ENCODE assay signal across 1 cellular context in the genomic region with DNA sequence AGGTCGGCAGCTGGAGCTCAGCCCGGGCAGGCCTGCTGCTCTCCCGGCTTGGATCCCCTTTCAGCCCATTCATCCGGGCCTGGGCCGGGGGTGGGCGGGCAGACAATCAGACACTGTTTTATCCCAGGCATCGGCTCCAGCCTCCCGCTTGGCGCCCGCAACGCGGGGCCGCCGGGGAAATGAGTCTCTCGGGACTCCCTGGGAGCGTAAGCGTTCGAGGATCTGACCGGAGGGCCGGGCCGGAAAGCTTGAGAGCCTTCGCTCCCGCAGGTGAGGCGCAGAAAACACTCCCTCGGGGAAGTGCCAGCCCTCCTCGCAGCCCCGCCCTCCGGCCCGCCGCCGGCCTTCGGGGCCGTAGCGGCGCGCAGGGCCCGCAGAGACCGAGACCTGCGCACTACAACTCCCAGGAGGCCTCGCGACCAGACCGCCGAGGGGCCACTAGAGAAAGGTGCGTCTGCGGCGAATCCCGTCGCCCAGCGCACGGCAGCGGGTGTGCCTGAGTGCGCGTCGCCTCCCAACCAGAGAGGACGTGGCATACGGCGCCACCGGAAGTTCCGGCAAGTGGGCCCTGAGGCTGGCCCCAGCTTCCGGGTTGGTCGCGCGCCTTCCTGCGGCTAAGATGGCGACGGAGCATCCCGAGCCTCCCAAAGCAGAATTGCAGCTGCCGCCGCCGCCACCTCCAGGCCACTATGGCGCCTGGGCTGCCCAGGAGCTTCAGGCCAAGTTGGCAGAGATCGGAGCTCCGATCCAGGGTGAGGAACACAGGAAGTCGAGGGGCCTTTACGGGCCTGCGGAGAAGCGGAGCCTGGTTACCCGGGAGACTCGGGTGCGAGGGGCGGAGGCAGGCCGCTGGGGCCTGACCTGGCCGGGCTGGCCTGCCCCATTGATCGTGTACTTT.
TF ChIP-seq lines count a peak whose summit lies in the region.

A gene with protein sequence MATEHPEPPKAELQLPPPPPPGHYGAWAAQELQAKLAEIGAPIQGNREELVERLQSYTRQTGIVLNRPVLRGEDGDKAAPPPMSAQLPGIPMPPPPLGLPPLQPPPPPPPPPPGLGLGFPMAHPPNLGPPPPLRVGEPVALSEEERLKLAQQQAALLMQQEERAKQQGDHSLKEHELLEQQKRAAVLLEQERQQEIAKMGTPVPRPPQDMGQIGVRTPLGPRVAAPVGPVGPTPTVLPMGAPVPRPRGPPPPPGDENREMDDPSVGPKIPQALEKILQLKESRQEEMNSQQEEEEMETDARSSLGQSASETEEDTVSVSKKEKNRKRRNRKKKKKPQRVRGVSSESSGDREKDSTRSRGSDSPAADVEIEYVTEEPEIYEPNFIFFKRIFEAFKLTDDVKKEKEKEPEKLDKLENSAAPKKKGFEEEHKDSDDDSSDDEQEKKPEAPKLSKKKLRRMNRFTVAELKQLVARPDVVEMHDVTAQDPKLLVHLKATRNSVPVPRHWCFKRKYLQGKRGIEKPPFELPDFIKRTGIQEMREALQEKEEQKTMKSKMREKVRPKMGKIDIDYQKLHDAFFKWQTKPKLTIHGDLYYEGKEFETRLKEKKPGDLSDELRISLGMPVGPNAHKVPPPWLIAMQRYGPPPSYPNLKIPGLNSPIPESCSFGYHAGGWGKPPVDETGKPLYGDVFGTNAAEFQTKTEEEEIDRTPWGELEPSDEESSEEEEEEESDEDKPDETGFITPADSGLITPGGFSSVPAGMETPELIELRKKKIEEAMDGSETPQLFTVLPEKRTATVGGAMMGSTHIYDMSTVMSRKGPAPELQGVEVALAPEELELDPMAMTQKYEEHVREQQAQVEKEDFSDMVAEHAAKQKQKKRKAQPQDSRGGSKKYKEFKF (plus strand): TSS at position 599 of the 898 bp plus-strand sequence. CDS start 21 bp downstream, at position 620.

TF ChIP-seq in HepG2, 621 proteins besides CTCF, POLR2A, EP300 and RAD21 (continued from another document and continues in another):
- TF ChIP-seq ZNF350 (CRISPR knock-in tag; IDR thresholded peaks at IDR 0.05; ENCODE audit: borderline replicate concordance, low read depth), result peak; percentile 97
- no peak for TF ChIP-seq ZFP37 (CRISPR knock-in tag; IDR thresholded peaks at IDR 0.05; ENCODE audit: borderline replicate concordance)
- TF ChIP-seq, protein P1, sequence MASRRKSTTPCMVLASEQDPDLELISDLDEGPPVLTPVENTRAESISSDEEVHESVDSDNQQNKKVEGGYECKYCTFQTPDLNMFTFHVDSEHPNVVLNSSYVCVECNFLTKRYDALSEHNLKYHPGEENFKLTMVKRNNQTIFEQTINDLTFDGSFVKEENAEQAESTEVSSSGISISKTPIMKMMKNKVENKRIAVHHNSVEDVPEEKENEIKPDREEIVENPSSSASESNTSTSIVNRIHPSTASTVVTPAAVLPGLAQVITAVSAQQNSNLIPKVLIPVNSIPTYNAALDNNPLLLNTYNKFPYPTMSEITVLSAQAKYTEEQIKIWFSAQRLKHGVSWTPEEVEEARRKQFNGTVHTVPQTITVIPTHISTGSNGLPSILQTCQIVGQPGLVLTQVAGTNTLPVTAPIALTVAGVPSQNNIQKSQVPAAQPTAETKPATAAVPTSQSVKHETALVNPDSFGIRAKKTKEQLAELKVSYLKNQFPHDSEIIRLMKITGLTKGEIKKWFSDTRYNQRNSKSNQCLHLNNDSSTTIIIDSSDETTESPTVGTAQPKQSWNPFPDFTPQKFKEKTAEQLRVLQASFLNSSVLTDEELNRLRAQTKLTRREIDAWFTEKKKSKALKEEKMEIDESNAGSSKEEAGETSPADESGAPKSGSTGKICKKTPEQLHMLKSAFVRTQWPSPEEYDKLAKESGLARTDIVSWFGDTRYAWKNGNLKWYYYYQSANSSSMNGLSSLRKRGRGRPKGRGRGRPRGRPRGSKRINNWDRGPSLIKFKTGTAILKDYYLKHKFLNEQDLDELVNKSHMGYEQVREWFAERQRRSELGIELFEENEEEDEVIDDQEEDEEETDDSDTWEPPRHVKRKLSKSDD (CRISPR knock-in tag; IDR thresholded peaks at IDR 0.05; ENCODE audit: low read depth), result 0 out of 2 replicates have a peak, but pooled peaks have one; percentile 17
- peak; percentile 69 for TF ChIP-seq BRD4 (CRISPR knock-in tag; IDR thresholded peaks at IDR 0.05)
- TF ChIP-seq, protein P2, sequence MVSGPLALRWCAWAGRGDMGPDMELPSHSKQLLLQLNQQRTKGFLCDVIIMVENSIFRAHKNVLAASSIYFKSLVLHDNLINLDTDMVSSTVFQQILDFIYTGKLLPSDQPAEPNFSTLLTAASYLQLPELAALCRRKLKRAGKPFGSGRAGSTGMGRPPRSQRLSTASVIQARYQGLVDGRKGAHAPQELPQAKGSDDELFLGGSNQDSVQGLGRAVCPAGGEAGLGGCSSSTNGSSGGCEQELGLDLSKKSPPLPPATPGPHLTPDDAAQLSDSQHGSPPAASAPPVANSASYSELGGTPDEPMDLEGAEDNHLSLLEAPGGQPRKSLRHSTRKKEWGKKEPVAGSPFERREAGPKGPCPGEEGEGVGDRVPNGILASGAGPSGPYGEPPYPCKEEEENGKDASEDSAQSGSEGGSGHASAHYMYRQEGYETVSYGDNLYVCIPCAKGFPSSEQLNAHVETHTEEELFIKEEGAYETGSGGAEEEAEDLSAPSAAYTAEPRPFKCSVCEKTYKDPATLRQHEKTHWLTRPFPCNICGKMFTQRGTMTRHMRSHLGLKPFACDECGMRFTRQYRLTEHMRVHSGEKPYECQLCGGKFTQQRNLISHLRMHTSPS (CRISPR knock-in tag; IDR thresholded peaks at IDR 0.05; ENCODE audit: low read depth), result no peak
- TF ChIP-seq, protein P3, sequence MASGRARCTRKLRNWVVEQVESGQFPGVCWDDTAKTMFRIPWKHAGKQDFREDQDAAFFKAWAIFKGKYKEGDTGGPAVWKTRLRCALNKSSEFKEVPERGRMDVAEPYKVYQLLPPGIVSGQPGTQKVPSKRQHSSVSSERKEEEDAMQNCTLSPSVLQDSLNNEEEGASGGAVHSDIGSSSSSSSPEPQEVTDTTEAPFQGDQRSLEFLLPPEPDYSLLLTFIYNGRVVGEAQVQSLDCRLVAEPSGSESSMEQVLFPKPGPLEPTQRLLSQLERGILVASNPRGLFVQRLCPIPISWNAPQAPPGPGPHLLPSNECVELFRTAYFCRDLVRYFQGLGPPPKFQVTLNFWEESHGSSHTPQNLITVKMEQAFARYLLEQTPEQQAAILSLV (CRISPR knock-in tag; IDR thresholded peaks at IDR 0.05; ENCODE audit: borderline replicate concordance), result peak; percentile 54; the same call in 1 of the 2 replicates
- 0 out of 2 replicates have a peak, but pooled peaks have one; percentile 73 for TF ChIP-seq ZNF446 (CRISPR knock-in tag; IDR thresholded peaks at IDR 0.05)
- no peak; the same call in 1 of the 2 replicates for TF ChIP-seq KLF6 (CRISPR knock-in tag; IDR thresholded peaks at IDR 0.05)
- TF ChIP-seq ZNF780A (CRISPR knock-in tag; IDR thresholded peaks at IDR 0.05), result no peak; the same call in 1 of the 2 replicates
- TF ChIP-seq MEF2D (CRISPR knock-in tag; IDR thresholded peaks at IDR 0.05), result peak; percentile 45
- TF ChIP-seq ZNF367 (CRISPR knock-in tag; IDR thresholded peaks at IDR 0.05; ENCODE audit: borderline replicate concordance), result 0 out of 2 replicates have a peak, but pooled peaks have one; percentile 12
- TF ChIP-seq, protein P4, sequence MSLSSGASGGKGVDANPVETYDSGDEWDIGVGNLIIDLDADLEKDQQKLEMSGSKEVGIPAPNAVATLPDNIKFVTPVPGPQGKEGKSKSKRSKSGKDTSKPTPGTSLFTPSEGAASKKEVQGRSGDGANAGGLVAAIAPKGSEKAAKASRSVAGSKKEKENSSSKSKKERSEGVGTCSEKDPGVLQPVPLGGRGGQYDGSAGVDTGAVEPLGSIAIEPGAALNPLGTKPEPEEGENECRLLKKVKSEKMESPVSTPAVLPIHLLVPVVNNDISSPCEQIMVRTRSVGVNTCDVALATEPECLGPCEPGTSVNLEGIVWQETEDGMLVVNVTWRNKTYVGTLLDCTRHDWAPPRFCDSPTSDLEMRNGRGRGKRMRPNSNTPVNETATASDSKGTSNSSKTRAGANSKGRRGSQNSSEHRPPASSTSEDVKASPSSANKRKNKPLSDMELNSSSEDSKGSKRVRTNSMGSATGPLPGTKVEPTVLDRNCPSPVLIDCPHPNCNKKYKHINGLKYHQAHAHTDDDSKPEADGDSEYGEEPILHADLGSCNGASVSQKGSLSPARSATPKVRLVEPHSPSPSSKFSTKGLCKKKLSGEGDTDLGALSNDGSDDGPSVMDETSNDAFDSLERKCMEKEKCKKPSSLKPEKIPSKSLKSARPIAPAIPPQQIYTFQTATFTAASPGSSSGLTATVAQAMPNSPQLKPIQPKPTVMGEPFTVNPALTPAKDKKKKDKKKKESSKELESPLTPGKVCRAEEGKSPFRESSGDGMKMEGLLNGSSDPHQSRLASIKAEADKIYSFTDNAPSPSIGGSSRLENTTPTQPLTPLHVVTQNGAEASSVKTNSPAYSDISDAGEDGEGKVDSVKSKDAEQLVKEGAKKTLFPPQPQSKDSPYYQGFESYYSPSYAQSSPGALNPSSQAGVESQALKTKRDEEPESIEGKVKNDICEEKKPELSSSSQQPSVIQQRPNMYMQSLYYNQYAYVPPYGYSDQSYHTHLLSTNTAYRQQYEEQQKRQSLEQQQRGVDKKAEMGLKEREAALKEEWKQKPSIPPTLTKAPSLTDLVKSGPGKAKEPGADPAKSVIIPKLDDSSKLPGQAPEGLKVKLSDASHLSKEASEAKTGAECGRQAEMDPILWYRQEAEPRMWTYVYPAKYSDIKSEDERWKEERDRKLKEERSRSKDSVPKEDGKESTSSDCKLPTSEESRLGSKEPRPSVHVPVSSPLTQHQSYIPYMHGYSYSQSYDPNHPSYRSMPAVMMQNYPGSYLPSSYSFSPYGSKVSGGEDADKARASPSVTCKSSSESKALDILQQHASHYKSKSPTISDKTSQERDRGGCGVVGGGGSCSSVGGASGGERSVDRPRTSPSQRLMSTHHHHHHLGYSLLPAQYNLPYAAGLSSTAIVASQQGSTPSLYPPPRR (CRISPR knock-in tag; IDR thresholded peaks at IDR 0.05; ENCODE audit: borderline replicate concordance), result peak; percentile 37
- TF ChIP-seq, protein P5, sequence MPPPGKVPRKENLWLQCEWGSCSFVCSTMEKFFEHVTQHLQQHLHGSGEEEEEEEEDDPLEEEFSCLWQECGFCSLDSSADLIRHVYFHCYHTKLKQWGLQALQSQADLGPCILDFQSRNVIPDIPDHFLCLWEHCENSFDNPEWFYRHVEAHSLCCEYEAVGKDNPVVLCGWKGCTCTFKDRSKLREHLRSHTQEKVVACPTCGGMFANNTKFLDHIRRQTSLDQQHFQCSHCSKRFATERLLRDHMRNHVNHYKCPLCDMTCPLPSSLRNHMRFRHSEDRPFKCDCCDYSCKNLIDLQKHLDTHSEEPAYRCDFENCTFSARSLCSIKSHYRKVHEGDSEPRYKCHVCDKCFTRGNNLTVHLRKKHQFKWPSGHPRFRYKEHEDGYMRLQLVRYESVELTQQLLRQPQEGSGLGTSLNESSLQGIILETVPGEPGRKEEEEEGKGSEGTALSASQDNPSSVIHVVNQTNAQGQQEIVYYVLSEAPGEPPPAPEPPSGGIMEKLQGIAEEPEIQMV (CRISPR knock-in tag; IDR thresholded peaks at IDR 0.05; ENCODE audit: low read depth), result 0 out of 2 replicates have a peak, but pooled peaks have one; percentile 52
- TF ChIP-seq ZNF10 (CRISPR knock-in tag; IDR thresholded peaks at IDR 0.05; ENCODE audit: borderline replicate concordance, low read depth), result no peak
- TF ChIP-seq NBN (conservative IDR thresholded peaks at IDR 0.05), result no peak
- TF ChIP-seq KDM1A (CRISPR knock-in tag; IDR thresholded peaks at IDR 0.05), result 0 out of 2 replicates have a peak, but pooled peaks have one; percentile 22
- TF ChIP-seq ZNF724P (CRISPR knock-in tag; IDR thresholded peaks at IDR 0.05; ENCODE audit: borderline replicate concordance), result peak; percentile 10; the same call in 1 of the 2 replicates
- TF ChIP-seq, protein P6, sequence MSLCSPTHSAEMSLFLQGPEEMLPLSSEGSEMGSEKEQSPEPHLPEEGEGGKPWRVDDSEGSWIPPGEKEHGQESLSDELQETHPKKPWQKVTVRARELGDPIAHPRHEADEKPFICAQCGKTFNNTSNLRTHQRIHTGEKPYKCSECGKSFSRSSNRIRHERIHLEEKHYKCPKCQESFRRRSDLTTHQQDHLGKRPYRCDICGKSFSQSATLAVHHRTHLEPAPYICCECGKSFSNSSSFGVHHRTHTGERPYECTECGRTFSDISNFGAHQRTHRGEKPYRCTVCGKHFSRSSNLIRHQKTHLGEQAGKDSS (CRISPR knock-in tag; IDR thresholded peaks at IDR 0.05; ENCODE audit: borderline replicate concordance, low read depth), result 0 out of 2 replicates have a peak, but pooled peaks have one; percentile 48
- peak; percentile 88; the same call in 1 of the 2 replicates for TF ChIP-seq SMAD1 (CRISPR knock-in tag; IDR thresholded peaks at IDR 0.05; ENCODE audit: borderline replicate concordance, low read depth)
- TF ChIP-seq ZKSCAN5 (CRISPR knock-in tag; IDR thresholded peaks at IDR 0.05), result no peak
- TF ChIP-seq ATF7 (IDR thresholded peaks at IDR 0.05), result no peak
- no peak for TF ChIP-seq ATF7 (CRISPR knock-in tag; IDR thresholded peaks at IDR 0.05)
- peak; percentile 88 for TF ChIP-seq PHF21A (CRISPR knock-in tag; IDR thresholded peaks at IDR 0.05)
- TF ChIP-seq ZNF788 (CRISPR knock-in tag; IDR thresholded peaks at IDR 0.05; ENCODE audit: borderline replicate concordance), result peak; percentile 80; the same call in 1 of the 2 replicates
- TF ChIP-seq, protein P7, sequence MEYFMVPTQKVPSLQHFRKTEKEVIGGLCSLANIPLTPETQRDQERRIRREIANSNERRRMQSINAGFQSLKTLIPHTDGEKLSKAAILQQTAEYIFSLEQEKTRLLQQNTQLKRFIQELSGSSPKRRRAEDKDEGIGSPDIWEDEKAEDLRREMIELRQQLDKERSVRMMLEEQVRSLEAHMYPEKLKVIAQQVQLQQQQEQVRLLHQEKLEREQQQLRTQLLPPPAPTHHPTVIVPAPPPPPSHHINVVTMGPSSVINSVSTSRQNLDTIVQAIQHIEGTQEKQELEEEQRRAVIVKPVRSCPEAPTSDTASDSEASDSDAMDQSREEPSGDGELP (IDR thresholded peaks at IDR 0.05; ENCODE audit: borderline replicate concordance, low read depth), result no peak; the same call in 1 of the 2 replicates
- peak; percentile 60; the same call in 1 of the 2 replicates for TF ChIP-seq SP140L (CRISPR knock-in tag; IDR thresholded peaks at IDR 0.05; ENCODE audit: borderline replicate concordance)
- no peak for TF ChIP-seq LCORL (IDR thresholded peaks at IDR 0.05)
- TF ChIP-seq LCORL (CRISPR knock-in tag; IDR thresholded peaks at IDR 0.05), result peak; percentile 90
- TF ChIP-seq ZNF484 (CRISPR knock-in tag; IDR thresholded peaks at IDR 0.05; ENCODE audit: borderline replicate concordance, low read depth), result no peak
- TF ChIP-seq ATAD3A (CRISPR knock-in tag; IDR thresholded peaks at IDR 0.05), result 0 out of 2 replicates have a peak, but pooled peaks have one; percentile 56
- TF ChIP-seq, protein P8, sequence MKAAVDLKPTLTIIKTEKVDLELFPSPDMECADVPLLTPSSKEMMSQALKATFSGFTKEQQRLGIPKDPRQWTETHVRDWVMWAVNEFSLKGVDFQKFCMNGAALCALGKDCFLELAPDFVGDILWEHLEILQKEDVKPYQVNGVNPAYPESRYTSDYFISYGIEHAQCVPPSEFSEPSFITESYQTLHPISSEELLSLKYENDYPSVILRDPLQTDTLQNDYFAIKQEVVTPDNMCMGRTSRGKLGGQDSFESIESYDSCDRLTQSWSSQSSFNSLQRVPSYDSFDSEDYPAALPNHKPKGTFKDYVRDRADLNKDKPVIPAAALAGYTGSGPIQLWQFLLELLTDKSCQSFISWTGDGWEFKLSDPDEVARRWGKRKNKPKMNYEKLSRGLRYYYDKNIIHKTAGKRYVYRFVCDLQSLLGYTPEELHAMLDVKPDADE (CRISPR knock-in tag; IDR thresholded peaks at IDR 0.05), result no peak
- TF ChIP-seq NFIC (IDR thresholded peaks at IDR 0.05; ENCODE audit: low read length), result no peak
- peak; percentile 78; the same call in 1 of the 2 replicates for TF ChIP-seq KLF12 (CRISPR knock-in tag; IDR thresholded peaks at IDR 0.05; ENCODE audit: borderline replicate concordance)
- TF ChIP-seq PITX1 (CRISPR knock-in tag; IDR thresholded peaks at IDR 0.05), result peak; percentile 8; the same call in 1 of the 2 replicates
